Comparison of ENCODE assay signal across 18 cellular contexts in genomic region chr11:1921576-1922141, GRCh38. TPM values are rescaled to one million over a fixed set of nuclear protein-coding genes. Genes with fewer than 3 reads are reported as not detected.
DNase-seq lines count a peak whose midpoint lies in the region; ATAC-seq and TF ChIP-seq lines count a peak whose summit lies in the region.
"Had no signal": no experiment of that assay in that cellular context is flagged by ENCODE, and none has a peak within 500 bp of the region (broad histone marks: within the 10 kb centered on the region; RNA-seq: fewer than 3 reads in every experiment).

No MANE protein-coding gene starts in this region.

- no peaks in the 10 kb centered on the region for H3K27me3 ChIP-seq in upper lobe of right lung

- intact Hi-C loops in upper lobe of right lung (cut with DNase I), result no loop called here

- in situ Hi-C loops in G401 (cut with HindIII; ENCODE audit: low sequenced_read_pairs), result no loop called here

- DNase-seq in G401 (ENCODE audit: low spot score) (peak; percentile 8), cardiac fibroblast (ENCODE audit: low read depth in 2 of 2) (peak; percentile 93 to 95), iPS-NIHi11 (ENCODE audit: low spot score) (peak; percentile 7), midbrain (lab: John Stamatoyannopoulos, UW) (no peak), upper lobe of right lung (no peak), germinal center (ENCODE audit: low spot score) (no peak), NCI-H1436 (lab: John Stamatoyannopoulos, UW) (no peak)
- no peak for DNase-seq in stimulated activated effector memory CD8-positive, alpha-beta T cell treated with anti-CD3 and anti-CD28 coated beads, Interleukin-12 subunit alpha, Interleukin-12 subunit beta, amount 100 ng/mL, for 72 hours (ENCODE audit: low spot score in 2 of 2)
- DNase-seq: CD4-positive, alpha-beta T cell; GF-D8; glutamatergic neuron; NCI-H524; stimulated activated CD4-positive, alpha-beta T cell treated with anti-CD3 and anti-CD28 coated beads, Interleukin-4, amount 100 ng/mL, for 1 hour; stimulated activated naive CD4-positive, alpha-beta T cell had no signal

- H3K4me3 Mint-ChIP-seq in stimulated activated effector memory CD8-positive, alpha-beta T cell treated with anti-CD3 and anti-CD28 coated beads, Interleukin-12 subunit alpha, Interleukin-12 subunit beta, amount 100 ng/mL, for 72 hours, result no peak overlapping the region
- H3K4me3 Mint-ChIP-seq: activated naive CD8-positive, alpha-beta T cell; CD4-positive, alpha-beta T cell; IgD-negative memory B cell had no signal

- no peaks in the 10 kb centered on the region for H3K9me3 Mint-ChIP-seq in stimulated activated effector memory CD8-positive, alpha-beta T cell treated with anti-CD3 and anti-CD28 coated beads, Interleukin-12 subunit alpha, Interleukin-12 subunit beta, amount 100 ng/mL, for 72 hours
- H3K9me3 Mint-ChIP-seq: CD4-positive, alpha-beta T cell; IgD-negative memory B cell had no signal

- H3K4me3 ChIP-seq in cardiac fibroblast (replicated peaks in 1 of 2; ENCODE audit: low read depth in 2 of 2, low read length in 2 of 2) (no peak overlapping the region), upper lobe of right lung (no peak overlapping the region)

- peaks cover 35% of the 10 kb centered on the region for H3K4me1 Mint-ChIP-seq in stimulated activated effector memory CD8-positive, alpha-beta T cell treated with anti-CD3 and anti-CD28 coated beads, Interleukin-12 subunit alpha, Interleukin-12 subunit beta, amount 100 ng/mL, for 72 hours

- H3K36me3 ChIP-seq in upper lobe of right lung, result no peaks in the 10 kb centered on the region

- peak overlapping the region; percentile 43 for H3K27ac Mint-ChIP-seq in stimulated activated effector memory CD8-positive, alpha-beta T cell treated with anti-CD3 and anti-CD28 coated beads, Interleukin-12 subunit alpha, Interleukin-12 subunit beta, amount 100 ng/mL, for 72 hours
- H3K27ac Mint-ChIP-seq: activated naive CD8-positive, alpha-beta T cell; CD4-positive, alpha-beta T cell had no signal

- H3K9me3 ChIP-seq in upper lobe of right lung, result no peaks in the 10 kb centered on the region

- no peak overlapping the region for H3K27ac ChIP-seq in upper lobe of right lung

- H3K36me3 Mint-ChIP-seq in stimulated activated effector memory CD8-positive, alpha-beta T cell treated with anti-CD3 and anti-CD28 coated beads, Interleukin-12 subunit alpha, Interleukin-12 subunit beta, amount 100 ng/mL, for 72 hours, result peaks cover 62% of the 10 kb centered on the region
- H3K36me3 Mint-ChIP-seq: activated naive CD8-positive, alpha-beta T cell; IgD-negative memory B cell had no signal

- no peak for TF ChIP-seq CTCF in cardiac fibroblast (IDR thresholded peaks at IDR 0.05; ENCODE audit: low read depth, low read length)
- TF ChIP-seq CTCF in upper lobe of right lung (IDR thresholded peaks at IDR 0.05), result no peak

- no peak for ATAC-seq in stimulated activated effector memory CD8-positive, alpha-beta T cell treated with anti-CD3 and anti-CD28 coated beads, Interleukin-12 subunit alpha, Interleukin-12 subunit beta, amount 100 ng/mL, for 72 hours
- no peak for ATAC-seq in upper lobe of right lung

- H3K4me1 ChIP-seq in upper lobe of right lung, result no peaks in the 10 kb centered on the region

RNA-seq across cellular contexts. Expression of gene TNNT3, which starts 2.2 kb away (rescaled TPM):
- total RNA-seq in G401 (2014; rRNA removed; shearing (Covaris generic)), result not detected in 2 replicates
- 0.43 TPM for total RNA-seq in upper lobe of right lung
- total RNA-seq: lung microvascular endothelial cell, RPMI7951 had no signal

RNA-seq across cellular contexts. Expression of gene MRPL23, which starts 25.5 kb away (rescaled TPM):
- 250 and 320 TPM in 2 replicates for total RNA-seq in G401 (2014; rRNA removed; shearing (Covaris generic))
- total RNA-seq in upper lobe of right lung, result 58.6 TPM

RNA-seq across cellular contexts. Expression of gene PRR33, which starts 30.0 kb away (rescaled TPM):
- total RNA-seq in G401 (2014; rRNA removed; shearing (Covaris generic)), result not detected in 2 replicates
- total RNA-seq in upper lobe of right lung, result not detected
- total RNA-seq: CD4-positive, alpha-beta T cell; lung microvascular endothelial cell; RPMI7951 had no signal

Comparison
In these comparisons a context has a peak if more than half of its experiments do, and no peak if none do; other contexts are left out.
1. DNase-seq: peak in G401 (single experiment), cardiac fibroblast (2 of 2) and iPS-NIHi11 (single experiment); none in stimulated activated effector memory CD8-positive, alpha-beta T cell treated with anti-CD3 and anti-CD28 coated beads, Interleukin-12 subunit alpha, Interleukin-12 subunit beta, amount 100 ng/mL, for 72 hours (0 of 2), midbrain (single experiment), upper lobe of right lung (single experiment), germinal center (single experiment) and NCI-H1436 (single experiment).